Comparison of ENCODE assay signal across 1 cellular context in the genomic region with DNA sequence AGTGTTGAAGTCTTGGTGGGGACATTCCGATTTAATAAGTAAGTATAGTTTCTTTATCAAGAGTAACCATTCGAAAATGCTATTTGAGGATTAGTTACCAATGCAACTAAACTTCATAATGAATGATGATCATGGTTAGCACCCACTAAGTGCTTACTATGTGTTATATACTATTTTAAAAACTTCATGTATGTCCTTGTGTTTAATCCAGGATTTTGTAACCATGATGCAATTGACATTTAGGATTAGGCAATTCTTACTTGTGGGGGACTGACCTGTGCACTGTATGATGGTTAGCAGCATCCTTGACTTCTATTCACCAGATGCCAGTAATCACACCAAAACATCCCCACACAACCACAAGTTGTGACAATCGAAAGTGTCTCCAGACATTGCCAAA.
TF ChIP-seq lines count a peak whose summit lies in the region.

No MANE protein-coding gene starts in this region.

TF ChIP-seq in HepG2, 621 proteins besides CTCF, POLR2A, EP300 and RAD21 (continued from another document):
- TF ChIP-seq, protein P1, sequence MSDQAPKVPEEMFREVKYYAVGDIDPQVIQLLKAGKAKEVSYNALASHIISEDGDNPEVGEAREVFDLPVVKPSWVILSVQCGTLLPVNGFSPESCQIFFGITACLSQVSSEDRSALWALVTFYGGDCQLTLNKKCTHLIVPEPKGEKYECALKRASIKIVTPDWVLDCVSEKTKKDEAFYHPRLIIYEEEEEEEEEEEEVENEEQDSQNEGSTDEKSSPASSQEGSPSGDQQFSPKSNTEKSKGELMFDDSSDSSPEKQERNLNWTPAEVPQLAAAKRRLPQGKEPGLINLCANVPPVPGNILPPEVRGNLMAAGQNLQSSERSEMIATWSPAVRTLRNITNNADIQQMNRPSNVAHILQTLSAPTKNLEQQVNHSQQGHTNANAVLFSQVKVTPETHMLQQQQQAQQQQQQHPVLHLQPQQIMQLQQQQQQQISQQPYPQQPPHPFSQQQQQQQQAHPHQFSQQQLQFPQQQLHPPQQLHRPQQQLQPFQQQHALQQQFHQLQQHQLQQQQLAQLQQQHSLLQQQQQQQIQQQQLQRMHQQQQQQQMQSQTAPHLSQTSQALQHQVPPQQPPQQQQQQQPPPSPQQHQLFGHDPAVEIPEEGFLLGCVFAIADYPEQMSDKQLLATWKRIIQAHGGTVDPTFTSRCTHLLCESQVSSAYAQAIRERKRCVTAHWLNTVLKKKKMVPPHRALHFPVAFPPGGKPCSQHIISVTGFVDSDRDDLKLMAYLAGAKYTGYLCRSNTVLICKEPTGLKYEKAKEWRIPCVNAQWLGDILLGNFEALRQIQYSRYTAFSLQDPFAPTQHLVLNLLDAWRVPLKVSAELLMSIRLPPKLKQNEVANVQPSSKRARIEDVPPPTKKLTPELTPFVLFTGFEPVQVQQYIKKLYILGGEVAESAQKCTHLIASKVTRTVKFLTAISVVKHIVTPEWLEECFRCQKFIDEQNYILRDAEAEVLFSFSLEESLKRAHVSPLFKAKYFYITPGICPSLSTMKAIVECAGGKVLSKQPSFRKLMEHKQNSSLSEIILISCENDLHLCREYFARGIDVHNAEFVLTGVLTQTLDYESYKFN (CRISPR knock-in tag; conservative IDR thresholded peaks at IDR 0.05), result no peak
- TF ChIP-seq, protein P2, sequence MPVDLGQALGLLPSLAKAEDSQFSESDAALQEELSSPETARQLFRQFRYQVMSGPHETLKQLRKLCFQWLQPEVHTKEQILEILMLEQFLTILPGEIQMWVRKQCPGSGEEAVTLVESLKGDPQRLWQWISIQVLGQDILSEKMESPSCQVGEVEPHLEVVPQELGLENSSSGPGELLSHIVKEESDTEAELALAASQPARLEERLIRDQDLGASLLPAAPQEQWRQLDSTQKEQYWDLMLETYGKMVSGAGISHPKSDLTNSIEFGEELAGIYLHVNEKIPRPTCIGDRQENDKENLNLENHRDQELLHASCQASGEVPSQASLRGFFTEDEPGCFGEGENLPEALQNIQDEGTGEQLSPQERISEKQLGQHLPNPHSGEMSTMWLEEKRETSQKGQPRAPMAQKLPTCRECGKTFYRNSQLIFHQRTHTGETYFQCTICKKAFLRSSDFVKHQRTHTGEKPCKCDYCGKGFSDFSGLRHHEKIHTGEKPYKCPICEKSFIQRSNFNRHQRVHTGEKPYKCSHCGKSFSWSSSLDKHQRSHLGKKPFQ (CRISPR knock-in tag; IDR thresholded peaks at IDR 0.05; ENCODE audit: insufficient replicate concordance), result no peak
- TF ChIP-seq ZNF124 (CRISPR knock-in tag; IDR thresholded peaks at IDR 0.05) (no peak), HMG20A (CRISPR knock-in tag; IDR thresholded peaks at IDR 0.05; ENCODE audit: borderline replicate concordance) (no peak), ZNF878 (CRISPR knock-in tag; IDR thresholded peaks at IDR 0.05) (no peak), SAP130 (CRISPR knock-in tag; IDR thresholded peaks at IDR 0.05; ENCODE audit: low read depth) (no peak), CEBPB (IDR thresholded peaks at IDR 0.05; ENCODE audit: borderline replicate concordance, low read depth, low read length) (peak; percentile 70)
